Comparison of ENCODE assay signal across 1 cellular context in genomic region chr7:53358301-53358700, GRCh38.
TF ChIP-seq lines count a peak whose summit lies in the region.

No MANE protein-coding gene starts in this region.

TF ChIP-seq in H1, 55 proteins besides CTCF, POLR2A, EP300 and RAD21:
- TF ChIP-seq BCL11A (IDR thresholded peaks at IDR 0.05; ENCODE audit: low read depth in 2 of 2, low read length in 2 of 2) (no peak), CHD2 (IDR thresholded peaks at IDR 0.05; ENCODE audit: low read length) (no peak), SIRT6 (IDR thresholded peaks at IDR 0.05; ENCODE audit: low read length) (no peak), FOSL1 (IDR thresholded peaks at IDR 0.05; ENCODE audit: insufficient read depth, low read depth, low read length) (no peak), CBX5 (IDR thresholded peaks at IDR 0.05; ENCODE audit: low read depth, low read length) (no peak), E2F6 (IDR thresholded peaks at IDR 0.05) (no peak), SRF (IDR thresholded peaks at IDR 0.05; ENCODE audit: low read depth, low read length) (no peak)
